Comparison of ENCODE assay signal across 12 cellular contexts in the genomic region with DNA sequence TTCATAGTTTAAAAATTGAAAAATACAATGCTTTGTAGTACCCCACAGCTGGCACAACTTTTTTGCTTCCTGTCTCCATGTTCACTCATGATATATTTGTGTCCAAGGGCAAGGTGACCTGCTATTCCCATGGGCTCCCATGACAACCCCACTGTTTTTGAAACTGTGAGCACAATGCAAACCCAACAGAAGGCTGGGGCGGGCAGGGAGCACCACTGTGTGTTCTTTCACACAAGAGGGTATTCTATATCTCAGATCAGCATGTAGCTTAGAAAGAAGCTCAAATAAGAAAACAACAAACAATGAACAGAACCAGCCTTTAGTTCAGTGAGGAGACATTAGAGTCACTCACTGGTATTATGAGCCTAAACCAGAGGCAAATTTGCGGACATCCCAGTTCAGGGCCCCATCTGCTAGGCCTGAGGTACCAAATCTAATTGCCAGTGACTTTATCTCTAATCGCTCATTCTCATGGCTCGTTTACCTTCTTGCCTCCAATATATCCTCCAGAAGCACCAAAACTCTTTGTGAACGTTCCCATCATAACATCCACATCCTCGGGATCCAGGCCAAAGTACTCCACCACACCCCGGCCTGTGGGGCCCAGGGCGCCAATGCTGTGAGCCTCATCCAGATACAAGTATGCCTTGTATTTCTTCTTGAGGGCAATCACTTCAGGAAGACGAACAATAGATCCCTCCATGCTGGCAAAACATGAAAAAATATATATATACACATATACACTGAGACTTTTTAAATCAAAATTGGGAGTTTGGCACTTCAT. TPM values are rescaled to one million over a fixed set of nuclear protein-coding genes. Genes with fewer than 3 reads are reported as not detected.
A peak's percentile ranks its signal among the peaks of the same experiment; 100 is the strongest.
DNase-seq lines count a peak whose midpoint lies in the region; ATAC-seq and TF ChIP-seq lines count a peak whose summit lies in the region.
"Had no signal": no experiment of that assay in that cellular context is flagged by ENCODE, and none has a peak within 500 bp of the region (broad histone marks: within the 10 kb centered on the region; RNA-seq: fewer than 3 reads in every experiment).

No MANE protein-coding gene starts in this region.

- H3K18ac ChIP-seq in trophoblast cell (ENCODE audit: low read length), result no peak overlapping the region

- H4K12ac ChIP-seq in trophoblast cell (ENCODE audit: low read depth, low read length), result no peak overlapping the region

- intact Hi-C loops in posterior cingulate gyrus (cut with DNase I), result loop anchor here (10.0 kb wide), 1 partner anchor 230 kb away; a partner anchor contains a TSS
- intact Hi-C loops in vagina (cut with DNase I), result no loop called here

- H2AFZ ChIP-seq in trophoblast cell (ENCODE audit: insufficient read depth, low read length, poor library complexity), result no peak overlapping the region

- no peak overlapping the region for H2BK12ac ChIP-seq in trophoblast cell (ENCODE audit: low read length)

- WGBS in trophoblast cell (ENCODE audit: extremely low coverage, insufficient coverage, insufficient read length), result no CpG with 5 or more reads among the region's 9 CpGs

- H3K4me1 ChIP-seq in vagina (no peaks in the 10 kb centered on the region), trophoblast cell (ENCODE audit: control insufficient read depth in 1 of 2, insufficient read depth in 2 of 2, low read length in 2 of 2) (no peaks in the 10 kb centered on the region)
- H3K4me1 ChIP-seq: colonic mucosa had no signal

- no peak overlapping the region for H4K8ac ChIP-seq in trophoblast cell (ENCODE audit: low read depth, low read length)

- H3K4me2 ChIP-seq in trophoblast cell (ENCODE audit: low read length), result no peak overlapping the region

- peak in 6 of 10 donors; percentile 14 to 88 (median 43) for DNase-seq in posterior cingulate gyrus
- no peak for DNase-seq in vagina (ENCODE audit: extremely low spot score in 2 of 2)
- no peak for DNase-seq in T1000 (lab: John Stamatoyannopoulos, UW)
- no peak for DNase-seq in trophoblast cell
- DNase-seq: activated CD8-positive, alpha-beta memory T cell treated with anti-CD3 and anti-CD28 coated beads, Interleukin-2, amount 50 U/mL, for 48 hours; colonic mucosa; NCI-H1436 treated with DMSO at 0.1 percent for 48 hours had no signal

- TF ChIP-seq CTCF in vagina (IDR thresholded peaks at IDR 0.05), result no peak

- no peaks in the 10 kb centered on the region for H3K27me3 ChIP-seq in vagina
- no peaks in the 10 kb centered on the region for H3K27me3 ChIP-seq in trophoblast cell (ENCODE audit: insufficient read depth, low read length)
- H3K27me3 ChIP-seq: colonic mucosa, neutrophil had no signal

- no peak overlapping the region for H4K91ac ChIP-seq in trophoblast cell (ENCODE audit: low read depth, low read length)

- no peak overlapping the region for H3K23ac ChIP-seq in trophoblast cell (ENCODE audit: low read length)

- H3K27ac ChIP-seq in cingulate gyrus (ENCODE audit: low read depth, low read length) (peak overlapping the region; percentile 93), vagina (no peak overlapping the region), trophoblast cell (ENCODE audit: low read depth, low read length) (no peak overlapping the region)
- H3K27ac ChIP-seq: colonic mucosa, neutrophil had no signal

- no peak overlapping the region for H2AK5ac ChIP-seq in trophoblast cell (ENCODE audit: low read length)

- H3K9ac ChIP-seq in trophoblast cell (ENCODE audit: low read length), result no peak overlapping the region

- peaks cover 0 to 30% of the 10 kb centered on the region in 2 donors for H3K36me3 ChIP-seq in vagina
- peaks cover 14% of the 10 kb centered on the region in 2 experiments for H3K36me3 ChIP-seq in trophoblast cell (ENCODE audit: control insufficient read depth in 1 of 2, insufficient read depth in 2 of 2, low read length in 2 of 2)
- H3K36me3 ChIP-seq: colonic mucosa had no signal

- H3K9me3 ChIP-seq in vagina (no peaks in the 10 kb centered on the region), trophoblast cell (ENCODE audit: insufficient read depth, low read depth, low read length) (no peaks in the 10 kb centered on the region)
- H3K9me3 ChIP-seq: colonic mucosa, neutrophil had no signal

- H2BK5ac ChIP-seq in trophoblast cell (ENCODE audit: low read depth, low read length, poor library complexity), result no peak overlapping the region

- H3K4me3 ChIP-seq in vagina (no peak overlapping the region), trophoblast cell (ENCODE audit: low read depth, low read length) (no peak overlapping the region)
- H3K4me3 ChIP-seq: colonic mucosa had no signal

- H3K79me1 ChIP-seq in trophoblast cell (ENCODE audit: low read length), result no peaks in the 10 kb centered on the region

- H3K4ac ChIP-seq in trophoblast cell (ENCODE audit: low read depth, low read length), result no peak overlapping the region

- H3K14ac ChIP-seq in trophoblast cell (ENCODE audit: low read length), result no peak overlapping the region

- TF ChIP-seq POLR2A in vagina (IDR thresholded peaks at IDR 0.05), result no peak

- peak; percentile 36 for ATAC-seq in GM19395 (IDR thresholded peaks at IDR 0.05; ENCODE audit: unreplicated experiment)
- ATAC-seq in HG03159 (IDR thresholded peaks at IDR 0.05; ENCODE audit: unreplicated experiment), result peak; percentile 17
- no peak for ATAC-seq in activated CD4-positive, CD25-positive, alpha-beta regulatory T cell treated with anti-CD3 and anti-CD28 coated beads, Interleukin-2, amount 50 U/mL, for 24 hours

- no peak overlapping the region for H2BK120ac ChIP-seq in trophoblast cell (ENCODE audit: insufficient read depth, low read length, poor library complexity)

- H3K79me2 ChIP-seq in trophoblast cell (ENCODE audit: control insufficient read depth, insufficient read depth, low read length, poor library complexity), result no peaks in the 10 kb centered on the region

RNA-seq across cellular contexts. Expression of a gene that starts 56.4 kb away (rescaled TPM):
- total RNA-seq in vagina, result 3.9 TPM
- polyA plus RNA-seq in trophoblast cell (2013), result 26.2 and 34.1 TPM in 2 replicates

Comparison
In these comparisons a context has a peak if more than half of its experiments do, and no peak if none do; other contexts are left out.
1. ATAC-seq: peak in GM19395 (single experiment) and HG03159 (single experiment); none in activated CD4-positive, CD25-positive, alpha-beta regulatory T cell treated with anti-CD3 and anti-CD28 coated beads, Interleukin-2, amount 50 U/mL, for 24 hours (0 of 2).
2. DNase-seq: peak in posterior cingulate gyrus (6 of 10); none in vagina (0 of 2), T1000 (single experiment) and trophoblast cell (0 of 2).